ENCODE assay signal across 9 cellular contexts in genomic region chr2:152694161-152694661, GRCh38. TPM values are rescaled to one million over a fixed set of nuclear protein-coding genes. Genes with fewer than 3 reads are reported as not detected.
DNase-seq lines count a peak whose midpoint lies in the region; ATAC-seq and TF ChIP-seq lines count a peak whose summit lies in the region.
"Had no signal": no experiment of that assay in that cellular context is flagged by ENCODE, and none has a peak within 500 bp of the region (broad histone marks: within the 10 kb centered on the region; RNA-seq: fewer than 3 reads in every experiment).

No MANE protein-coding gene starts in this region.

- no peaks in the 10 kb centered on the region for H3K27me3 Mint-ChIP-seq in chondrocyte (ENCODE audit: low read depth)
- H3K27me3 Mint-ChIP-seq in natural killer cell treated with Interleukin-12 subunit alpha and Interleukin-12 subunit beta and Interleukin-15 and Interleukin-18, amount 100 ng/mL, for 72 hours = no peaks in the 10 kb centered on the region

- H3K27ac ChIP-seq in SJCRH30 (peak overlapping the region; percentile 65), substantia nigra (ENCODE audit: low read depth, low read length, poor library complexity, severe bottlenecking) (no peak overlapping the region)

- H3K36me3 Mint-ChIP-seq in chondrocyte (ENCODE audit: low read depth) = peaks cover 2% of the 10 kb centered on the region
- H3K36me3 Mint-ChIP-seq in natural killer cell treated with Interleukin-12 subunit alpha and Interleukin-12 subunit beta and Interleukin-15 and Interleukin-18, amount 100 ng/mL, for 72 hours = no peaks in the 10 kb centered on the region

- no peak for TF ChIP-seq CTCF in chondrocyte (IDR thresholded peaks at IDR 0.05)

- ATAC-seq in natural killer cell treated with Interleukin-12 subunit alpha and Interleukin-12 subunit beta and Interleukin-15 and Interleukin-18, amount 100 ng/mL, for 72 hours = peak; percentile 85 to 90

- no peaks in the 10 kb centered on the region; the same call in 1 of the 2 replicates for H3K4me1 ChIP-seq in SJCRH30

- H3K27me3 ChIP-seq in SJCRH30 = no peaks in the 10 kb centered on the region

- H3K27ac Mint-ChIP-seq in chondrocyte (ENCODE audit: unreplicated experiment) = peak overlapping the region; percentile 99
- H3K27ac Mint-ChIP-seq in natural killer cell treated with Interleukin-12 subunit alpha and Interleukin-12 subunit beta and Interleukin-15 and Interleukin-18, amount 100 ng/mL, for 72 hours = peak overlapping the region; percentile 87 to 93

- peak; percentile 80 for DNase-seq in EH (ENCODE audit: low read depth)
- peak; percentile 66 for DNase-seq in HCEC 1CT
- peak; percentile 38 to 41 for DNase-seq in SJCRH30
- no peak for DNase-seq in chondrocyte (ENCODE audit: low spot score)
- DNase-seq in natural killer cell treated with Interleukin-12 subunit alpha and Interleukin-12 subunit beta and Interleukin-15 and Interleukin-18, amount 100 ng/mL, for 72 hours (ENCODE audit: low spot score) = no peak
- DNase-seq in DMS114 treated with DMSO at 0.1 percent for 48 hours (lab: John Stamatoyannopoulos, UW; ENCODE audit: unreplicated experiment) = no peak
- no peak for DNase-seq in SW480 (ENCODE audit: low spot score)
- no peak for DNase-seq in substantia nigra (lab: John Stamatoyannopoulos, UW)

- 0 out of 2 replicates have a peak, but pooled peaks cover 2% of the 10 kb centered on the region for H3K9me3 ChIP-seq in SJCRH30 (replicated peaks)

- H3K9me3 Mint-ChIP-seq in chondrocyte (ENCODE audit: low read depth) = no peaks in the 10 kb centered on the region
- H3K9me3 Mint-ChIP-seq in natural killer cell treated with Interleukin-12 subunit alpha and Interleukin-12 subunit beta and Interleukin-15 and Interleukin-18, amount 100 ng/mL, for 72 hours = no peaks in the 10 kb centered on the region

- H3K4me3 ChIP-seq in SJCRH30 = peak overlapping the region; percentile 22
- H3K4me3 ChIP-seq: skin epidermis had no signal

- H3K36me3 ChIP-seq in SJCRH30 = peaks cover 44% of the 10 kb centered on the region

- H3K4me3 Mint-ChIP-seq in chondrocyte (ENCODE audit: unreplicated experiment) = peak overlapping the region; percentile 74
- H3K4me3 Mint-ChIP-seq in natural killer cell treated with Interleukin-12 subunit alpha and Interleukin-12 subunit beta and Interleukin-15 and Interleukin-18, amount 100 ng/mL, for 72 hours = peak overlapping the region; percentile 81

- H3K4me1 Mint-ChIP-seq in chondrocyte (ENCODE audit: low read depth) = peaks cover 33% of the 10 kb centered on the region
- H3K4me1 Mint-ChIP-seq in natural killer cell treated with Interleukin-12 subunit alpha and Interleukin-12 subunit beta and Interleukin-15 and Interleukin-18, amount 100 ng/mL, for 72 hours (ENCODE audit: low read depth in 2 of 2) = peaks cover 18 to 20% of the 10 kb centered on the region in 2 donors

RNA-seq across cellular contexts. Expression of gene PRPF40A, which starts 23.1 kb away (rescaled TPM):
- total RNA-seq in SJCRH30 (2014; rRNA removed; shearing (Covaris generic)) = 152 and 174 TPM in 2 replicates
- total RNA-seq in chondrocyte = 62.5 to 69.7 TPM (median 67.6 TPM) in 3 replicates
- 100 to 1,000 TPM; 124 to 150 TPM for total RNA-seq in natural killer cell treated with Interleukin-12 subunit alpha and Interleukin-12 subunit beta and Interleukin-15 and Interleukin-18, amount 100 ng/mL, for 72 hours

RNA-seq across cellular contexts. Expression of gene ARL6IP6, which starts 24.2 kb away (rescaled TPM):
- 35.8 and 46.8 TPM in 2 replicates for total RNA-seq in SJCRH30 (2014; rRNA removed; shearing (Covaris generic))
- total RNA-seq in chondrocyte = 16.0 to 19.3 TPM (median 17.6 TPM) in 3 replicates
- total RNA-seq in natural killer cell treated with Interleukin-12 subunit alpha and Interleukin-12 subunit beta and Interleukin-15 and Interleukin-18, amount 100 ng/mL, for 72 hours = 10 to 100 TPM; 22.3 to 24.0 TPM

Comparison
In these comparisons a context has a peak if more than half of its experiments do, and no peak if none do; other contexts are left out.
1. DNase-seq: peak in EH (single experiment), HCEC 1CT (single experiment) and SJCRH30 (2 of 2); none in chondrocyte (single experiment), natural killer cell treated with Interleukin-12 subunit alpha and Interleukin-12 subunit beta and Interleukin-15 and Interleukin-18, amount 100 ng/mL, for 72 hours (single experiment), DMS114 treated with DMSO at 0.1 percent for 48 hours (single experiment), SW480 (single experiment) and substantia nigra (0 of 49).